In genomic region chr19:14563989-14564650, GRCh38 we compare ENCODE assay signal across 9 cellular contexts. TPM values are rescaled to one million over a fixed set of nuclear protein-coding genes. Genes with fewer than 3 reads are reported as not detected.
DNase-seq lines count a peak whose midpoint lies in the region; ATAC-seq and TF ChIP-seq lines count a peak whose summit lies in the region.
"Had no signal": no experiment of that assay in that cellular context is flagged by ENCODE, and none has a peak within 500 bp of the region (broad histone marks: within the 10 kb centered on the region; RNA-seq: fewer than 3 reads in every experiment).

No MANE protein-coding gene starts in this region.

- ATAC-seq in central memory CD8-positive, alpha-beta T cell (replicated peaks; ENCODE audit: extremely low read depth, poor library complexity, severe bottlenecking): peak; percentile 41
- ATAC-seq in GM19023 (IDR thresholded peaks at IDR 0.05; ENCODE audit: unreplicated experiment): no peak

- H3K9ac ChIP-seq in skeletal muscle satellite cell (ENCODE audit: low read depth, low read length): no peak overlapping the region

- H3K36me3 ChIP-seq in skeletal muscle satellite cell (ENCODE audit: insufficient read depth, low read length): peaks cover 12% of the 10 kb centered on the region

- H3K27me3 Mint-ChIP-seq in central memory CD8-positive, alpha-beta T cell: no peaks in the 10 kb centered on the region
- H3K27me3 Mint-ChIP-seq: dendritic cell treated with granulocyte-macrophage colony-stimulating factor and Interleukin-4, amounts not matched to agents 40 ng/mL and 50 ng/mL, for 4 days had no signal

- no peaks in the 10 kb centered on the region for H3K9me3 Mint-ChIP-seq in central memory CD8-positive, alpha-beta T cell
- H3K9me3 Mint-ChIP-seq: dendritic cell treated with granulocyte-macrophage colony-stimulating factor and Interleukin-4, amounts not matched to agents 40 ng/mL and 50 ng/mL, for 4 days had no signal

- H3K9me3 ChIP-seq in skeletal muscle satellite cell (replicated peaks; ENCODE audit: low read length): no peaks in the 10 kb centered on the region

- H3K36me3 Mint-ChIP-seq in central memory CD8-positive, alpha-beta T cell (ENCODE audit: insufficient read depth): peaks cover 14% of the 10 kb centered on the region

- no peak overlapping the region for H3K4me3 Mint-ChIP-seq in central memory CD8-positive, alpha-beta T cell
- H3K4me3 Mint-ChIP-seq: dendritic cell treated with granulocyte-macrophage colony-stimulating factor and Interleukin-4, amounts not matched to agents 40 ng/mL and 50 ng/mL, for 4 days had no signal

- H3K27me3 ChIP-seq in skeletal muscle satellite cell (ENCODE audit: control insufficient read depth, insufficient read depth, low read length): no peaks in the 10 kb centered on the region

- H3K27ac Mint-ChIP-seq in central memory CD8-positive, alpha-beta T cell (ENCODE audit: low read depth): no peak overlapping the region
- H3K27ac Mint-ChIP-seq: dendritic cell treated with granulocyte-macrophage colony-stimulating factor and Interleukin-4, amounts not matched to agents 40 ng/mL and 50 ng/mL, for 4 days had no signal

- peaks cover 46% of the 10 kb centered on the region for H3K4me1 ChIP-seq in skeletal muscle satellite cell (ENCODE audit: control insufficient read depth, insufficient read depth, low read length)

- TF ChIP-seq CTCF in GM12865 (IDR thresholded peaks at IDR 0.05; ENCODE audit: insufficient read depth, low read depth, low read length, missing control alignments): no peak

- peak overlapping the region; percentile 63 for H3K4me2 ChIP-seq in skeletal muscle satellite cell (ENCODE audit: low read length)

- peak; percentile 76 for DNase-seq in GM12865 (ENCODE audit: low read depth)
- DNase-seq in RPMI7951 (ENCODE audit: low read depth): peak; percentile 26
- no peak for DNase-seq in central memory CD8-positive, alpha-beta T cell (ENCODE audit: low spot score in 2 of 2)
- DNase-seq in LoVo (ENCODE audit: low spot score): no peak
- DNase-seq in midbrain (lab: John Stamatoyannopoulos, UW): no peak
- no peak for DNase-seq in medulla oblongata (ENCODE audit: extremely low spot score)

- H3K4me1 Mint-ChIP-seq in central memory CD8-positive, alpha-beta T cell: peaks cover 48% of the 10 kb centered on the region

- H3K4me3 ChIP-seq in GM12865 (ENCODE audit: low read depth, low read length): no peak overlapping the region
- no peak overlapping the region for H3K4me3 ChIP-seq in skeletal muscle satellite cell (ENCODE audit: low read length)

RNA-seq across cellular contexts. Expression of gene NDUFB7, which starts 7.7 kb away (rescaled TPM):
- total RNA-seq in RPMI7951 (2014; rRNA removed; shearing (Covaris generic)): 437 and 482 TPM in 2 replicates
- total RNA-seq in skeletal muscle satellite cell (2012; rRNA removed): 292 and 323 TPM in 2 replicates

RNA-seq across cellular contexts. Expression of gene CLEC17A, which starts 18.8 kb away (rescaled TPM):
- total RNA-seq in RPMI7951 (2014; rRNA removed; shearing (Covaris generic)): not detected in 2 replicates
- total RNA-seq in skeletal muscle satellite cell (2012; rRNA removed): under 0.01 TPM in 1 of 2 replicates, not detected in the other

RNA-seq across cellular contexts. Expression of gene TECR, which starts 34.7 kb away (rescaled TPM):
- 82.3 and 102 TPM in 2 replicates for total RNA-seq in RPMI7951 (2014; rRNA removed; shearing (Covaris generic))
- 21.0 and 33.6 TPM in 2 replicates for total RNA-seq in skeletal muscle satellite cell (2012; rRNA removed)

RNA-seq across cellular contexts. Expression of gene DNAJB1, which starts 45.9 kb away (rescaled TPM):
- 94.7 and 95.9 TPM in 2 replicates for total RNA-seq in RPMI7951 (2014; rRNA removed; shearing (Covaris generic))
- 74.3 and 74.9 TPM in 2 replicates for total RNA-seq in skeletal muscle satellite cell (2012; rRNA removed)

Comparison
In these comparisons a context has a peak if more than half of its experiments do, and no peak if none do; other contexts are left out.
1. DNase-seq: peak in GM12865 (single experiment) and RPMI7951 (single experiment); none in central memory CD8-positive, alpha-beta T cell (0 of 2), LoVo (single experiment), midbrain (single experiment) and medulla oblongata (single experiment).